In genomic region chr1:167517535-167518330, GRCh38 we compare ENCODE assay signal across 8 cellular contexts. TPM values are rescaled to one million over a fixed set of nuclear protein-coding genes. Genes with fewer than 3 reads are reported as not detected.
A peak's percentile ranks its signal among the peaks of the same experiment; 100 is the strongest.
DNase-seq lines count a peak whose midpoint lies in the region; ATAC-seq lines count a peak whose summit lies in the region.

No MANE protein-coding gene starts in this region.

- H3K27me3 Mint-ChIP-seq in activated CD4-positive, alpha-beta memory T cell treated with anti-CD3 and anti-CD28 coated beads for 36 hours: no peaks in the 10 kb centered on the region
- H3K27me3 Mint-ChIP-seq in effector memory CD8-positive, alpha-beta T cell: no peaks in the 10 kb centered on the region

- DNase-seq in HPDE6-E6E7 (ENCODE audit: extremely low spot score) (peak; percentile 73), cortex of kidney (lab: John Stamatoyannopoulos, UW) (no peak), COR-L47 (lab: John Stamatoyannopoulos, UW) (no peak)
- peak; percentile 96 for DNase-seq in activated CD4-positive, alpha-beta memory T cell treated with anti-CD3 and anti-CD28 coated beads for 36 hours
- peak; percentile 78 to 80 (median 79) for DNase-seq in effector memory CD8-positive, alpha-beta T cell
- peak; percentile 87 for DNase-seq in stimulated activated CD8-positive, alpha-beta memory T cell treated with anti-CD3 and anti-CD28 coated beads, Interleukin-12 subunit alpha, Interleukin-12 subunit beta, amount 100 ng/mL, for 4 hours (ENCODE audit: low read depth)

- H3K4me1 Mint-ChIP-seq in activated CD4-positive, alpha-beta memory T cell treated with anti-CD3 and anti-CD28 coated beads for 36 hours (ENCODE audit: low read depth): peaks cover 35% of the 10 kb centered on the region
- H3K4me1 Mint-ChIP-seq in effector memory CD8-positive, alpha-beta T cell (ENCODE audit: low read depth in 2 of 2): peaks cover 32 to 39% of the 10 kb centered on the region in 2 donors

- intact Hi-C loops in activated CD4-positive, alpha-beta memory T cell treated with anti-CD3 and anti-CD28 coated beads for 36 hours (cut with micrococcal nuclease): loop anchor here (1.0 to 5.0 kb wide), 6 partner anchors 17 to 297 kb away; partner anchors contain the start of genes CREG1 and POU2F1

- peak overlapping the region; percentile 88 for H3K4me3 Mint-ChIP-seq in activated CD4-positive, alpha-beta memory T cell treated with anti-CD3 and anti-CD28 coated beads for 36 hours
- peak overlapping the region; percentile 97 to 98 for H3K4me3 Mint-ChIP-seq in effector memory CD8-positive, alpha-beta T cell

- H3K9me3 Mint-ChIP-seq in activated CD4-positive, alpha-beta memory T cell treated with anti-CD3 and anti-CD28 coated beads for 36 hours: no peaks in the 10 kb centered on the region
- no peaks in the 10 kb centered on the region for H3K9me3 Mint-ChIP-seq in effector memory CD8-positive, alpha-beta T cell

- peak; percentile 86 for ATAC-seq in effector memory CD8-positive, alpha-beta T cell (replicated peaks)
- ATAC-seq in HG02798 (IDR thresholded peaks at IDR 0.05; ENCODE audit: poor library complexity, unreplicated experiment): no peak
- no peak for ATAC-seq in HG02970 (IDR thresholded peaks at IDR 0.05; ENCODE audit: low FRiP score, unreplicated experiment)

- CTCF ChIA-PET in activated CD4-positive, alpha-beta memory T cell treated with anti-CD3 and anti-CD28 coated beads for 36 hours (lab: Charles Lee): interaction anchor here (0.6 to 6.7 kb wide), 23 partner anchors 9 to 297 kb away, joined by 3 to 70 read pairs (median 5); partner anchors contain the start of gene POU2F1

- H3K36me3 Mint-ChIP-seq in activated CD4-positive, alpha-beta memory T cell treated with anti-CD3 and anti-CD28 coated beads for 36 hours: peaks cover 31% of the 10 kb centered on the region
- peaks cover 55% of the 10 kb centered on the region for H3K36me3 Mint-ChIP-seq in effector memory CD8-positive, alpha-beta T cell (ENCODE audit: insufficient read depth)

- POLR2A ChIA-PET in activated CD4-positive, alpha-beta memory T cell treated with anti-CD3 and anti-CD28 coated beads for 36 hours (lab: Charles Lee): interaction anchor here (0.5 to 5.8 kb wide), 20 partner anchors 10 to 664 kb away, joined by 3 to 115 read pairs (median 5); partner anchors contain the start of genes CREG1 and POU2F1

- peak overlapping the region; percentile 98 for H3K27ac Mint-ChIP-seq in activated CD4-positive, alpha-beta memory T cell treated with anti-CD3 and anti-CD28 coated beads for 36 hours
- H3K27ac Mint-ChIP-seq in effector memory CD8-positive, alpha-beta T cell: peak overlapping the region; percentile 99 to 100

RNA-seq across cellular contexts. Expression of gene CD247, which starts 0.6 kb away (rescaled TPM):
- 100 to 1,000 TPM; 105 to 114 TPM for total RNA-seq in activated CD4-positive, alpha-beta memory T cell treated with anti-CD3 and anti-CD28 coated beads for 36 hours

RNA-seq across cellular contexts. Expression of gene CREG1, which starts 35.8 kb away (rescaled TPM):
- 10 to 100 TPM; 13.5 to 14.6 TPM for total RNA-seq in activated CD4-positive, alpha-beta memory T cell treated with anti-CD3 and anti-CD28 coated beads for 36 hours

Comparison
In these comparisons a context has a peak if more than half of its experiments do, and no peak if none do; other contexts are left out.
1. DNase-seq: peak in HPDE6-E6E7 (single experiment), activated CD4-positive, alpha-beta memory T cell treated with anti-CD3 and anti-CD28 coated beads for 36 hours (single experiment), effector memory CD8-positive, alpha-beta T cell (3 of 3) and stimulated activated CD8-positive, alpha-beta memory T cell treated with anti-CD3 and anti-CD28 coated beads, Interleukin-12 subunit alpha, Interleukin-12 subunit beta, amount 100 ng/mL, for 4 hours (single experiment); none in cortex of kidney (single experiment) and COR-L47 (single experiment).